ENCODE assay signal across 1 cellular context in the genomic region with DNA sequence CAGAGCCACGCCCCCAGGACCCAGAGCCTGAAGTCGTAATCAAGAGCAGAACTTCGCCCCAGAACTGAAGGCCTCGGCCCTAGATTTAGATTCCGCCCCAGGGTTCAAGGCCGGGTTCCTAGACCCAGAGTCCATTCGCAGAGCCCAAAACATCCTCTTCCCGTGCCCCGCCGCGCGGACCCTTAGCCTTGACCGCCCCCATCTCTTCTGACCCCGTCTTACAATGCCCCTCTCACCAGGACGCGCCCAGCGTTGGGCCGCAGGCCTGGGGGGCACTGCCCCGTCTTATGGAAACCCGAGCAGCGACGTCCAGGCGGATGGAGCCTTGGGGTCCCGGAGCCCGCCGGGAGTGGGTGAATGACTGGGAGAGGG.
A peak's percentile ranks its signal among the peaks of the same experiment; 100 is the strongest.
TF ChIP-seq lines count a peak whose summit lies in the region.

No MANE protein-coding gene starts in this region.

TF ChIP-seq in HepG2, 621 proteins besides CTCF, POLR2A, EP300 and RAD21 (continued from another document and continues in another):
- TF ChIP-seq RORA (CRISPR knock-in tag; IDR thresholded peaks at IDR 0.05), result no peak
- TF ChIP-seq, protein P1, sequence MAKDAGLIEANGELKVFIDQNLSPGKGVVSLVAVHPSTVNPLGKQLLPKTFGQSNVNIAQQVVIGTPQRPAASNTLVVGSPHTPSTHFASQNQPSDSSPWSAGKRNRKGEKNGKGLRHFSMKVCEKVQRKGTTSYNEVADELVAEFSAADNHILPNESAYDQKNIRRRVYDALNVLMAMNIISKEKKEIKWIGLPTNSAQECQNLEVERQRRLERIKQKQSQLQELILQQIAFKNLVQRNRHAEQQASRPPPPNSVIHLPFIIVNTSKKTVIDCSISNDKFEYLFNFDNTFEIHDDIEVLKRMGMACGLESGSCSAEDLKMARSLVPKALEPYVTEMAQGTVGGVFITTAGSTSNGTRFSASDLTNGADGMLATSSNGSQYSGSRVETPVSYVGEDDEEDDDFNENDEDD (CRISPR knock-in tag; IDR thresholded peaks at IDR 0.05; ENCODE audit: borderline replicate concordance), result no peak
- TF ChIP-seq, protein P2, sequence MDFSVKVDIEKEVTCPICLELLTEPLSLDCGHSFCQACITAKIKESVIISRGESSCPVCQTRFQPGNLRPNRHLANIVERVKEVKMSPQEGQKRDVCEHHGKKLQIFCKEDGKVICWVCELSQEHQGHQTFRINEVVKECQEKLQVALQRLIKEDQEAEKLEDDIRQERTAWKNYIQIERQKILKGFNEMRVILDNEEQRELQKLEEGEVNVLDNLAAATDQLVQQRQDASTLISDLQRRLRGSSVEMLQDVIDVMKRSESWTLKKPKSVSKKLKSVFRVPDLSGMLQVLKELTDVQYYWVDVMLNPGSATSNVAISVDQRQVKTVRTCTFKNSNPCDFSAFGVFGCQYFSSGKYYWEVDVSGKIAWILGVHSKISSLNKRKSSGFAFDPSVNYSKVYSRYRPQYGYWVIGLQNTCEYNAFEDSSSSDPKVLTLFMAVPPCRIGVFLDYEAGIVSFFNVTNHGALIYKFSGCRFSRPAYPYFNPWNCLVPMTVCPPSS (IDR thresholded peaks at IDR 0.05), result no peak
- TF ChIP-seq, protein P3, sequence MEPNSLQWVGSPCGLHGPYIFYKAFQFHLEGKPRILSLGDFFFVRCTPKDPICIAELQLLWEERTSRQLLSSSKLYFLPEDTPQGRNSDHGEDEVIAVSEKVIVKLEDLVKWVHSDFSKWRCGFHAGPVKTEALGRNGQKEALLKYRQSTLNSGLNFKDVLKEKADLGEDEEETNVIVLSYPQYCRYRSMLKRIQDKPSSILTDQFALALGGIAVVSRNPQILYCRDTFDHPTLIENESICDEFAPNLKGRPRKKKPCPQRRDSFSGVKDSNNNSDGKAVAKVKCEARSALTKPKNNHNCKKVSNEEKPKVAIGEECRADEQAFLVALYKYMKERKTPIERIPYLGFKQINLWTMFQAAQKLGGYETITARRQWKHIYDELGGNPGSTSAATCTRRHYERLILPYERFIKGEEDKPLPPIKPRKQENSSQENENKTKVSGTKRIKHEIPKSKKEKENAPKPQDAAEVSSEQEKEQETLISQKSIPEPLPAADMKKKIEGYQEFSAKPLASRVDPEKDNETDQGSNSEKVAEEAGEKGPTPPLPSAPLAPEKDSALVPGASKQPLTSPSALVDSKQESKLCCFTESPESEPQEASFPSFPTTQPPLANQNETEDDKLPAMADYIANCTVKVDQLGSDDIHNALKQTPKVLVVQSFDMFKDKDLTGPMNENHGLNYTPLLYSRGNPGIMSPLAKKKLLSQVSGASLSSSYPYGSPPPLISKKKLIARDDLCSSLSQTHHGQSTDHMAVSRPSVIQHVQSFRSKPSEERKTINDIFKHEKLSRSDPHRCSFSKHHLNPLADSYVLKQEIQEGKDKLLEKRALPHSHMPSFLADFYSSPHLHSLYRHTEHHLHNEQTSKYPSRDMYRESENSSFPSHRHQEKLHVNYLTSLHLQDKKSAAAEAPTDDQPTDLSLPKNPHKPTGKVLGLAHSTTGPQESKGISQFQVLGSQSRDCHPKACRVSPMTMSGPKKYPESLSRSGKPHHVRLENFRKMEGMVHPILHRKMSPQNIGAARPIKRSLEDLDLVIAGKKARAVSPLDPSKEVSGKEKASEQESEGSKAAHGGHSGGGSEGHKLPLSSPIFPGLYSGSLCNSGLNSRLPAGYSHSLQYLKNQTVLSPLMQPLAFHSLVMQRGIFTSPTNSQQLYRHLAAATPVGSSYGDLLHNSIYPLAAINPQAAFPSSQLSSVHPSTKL (CRISPR knock-in tag; IDR thresholded peaks at IDR 0.05), result no peak
- TF ChIP-seq SAFB2 (CRISPR knock-in tag; IDR thresholded peaks at IDR 0.05; ENCODE audit: borderline replicate concordance, low read depth), result 0 out of 2 replicates have a peak, but pooled peaks have one; percentile 3
- peak; percentile 50; the same call in 1 of the 2 replicates for TF ChIP-seq ZBTB38 (CRISPR knock-in tag; IDR thresholded peaks at IDR 0.05)
- no peak for TF ChIP-seq NCOA5 (CRISPR knock-in tag; IDR thresholded peaks at IDR 0.05)
- TF ChIP-seq, protein P4, sequence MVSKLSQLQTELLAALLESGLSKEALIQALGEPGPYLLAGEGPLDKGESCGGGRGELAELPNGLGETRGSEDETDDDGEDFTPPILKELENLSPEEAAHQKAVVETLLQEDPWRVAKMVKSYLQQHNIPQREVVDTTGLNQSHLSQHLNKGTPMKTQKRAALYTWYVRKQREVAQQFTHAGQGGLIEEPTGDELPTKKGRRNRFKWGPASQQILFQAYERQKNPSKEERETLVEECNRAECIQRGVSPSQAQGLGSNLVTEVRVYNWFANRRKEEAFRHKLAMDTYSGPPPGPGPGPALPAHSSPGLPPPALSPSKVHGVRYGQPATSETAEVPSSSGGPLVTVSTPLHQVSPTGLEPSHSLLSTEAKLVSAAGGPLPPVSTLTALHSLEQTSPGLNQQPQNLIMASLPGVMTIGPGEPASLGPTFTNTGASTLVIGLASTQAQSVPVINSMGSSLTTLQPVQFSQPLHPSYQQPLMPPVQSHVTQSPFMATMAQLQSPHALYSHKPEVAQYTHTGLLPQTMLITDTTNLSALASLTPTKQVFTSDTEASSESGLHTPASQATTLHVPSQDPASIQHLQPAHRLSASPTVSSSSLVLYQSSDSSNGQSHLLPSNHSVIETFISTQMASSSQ (IDR thresholded peaks at IDR 0.05; ENCODE audit: low read depth), result no peak
- TF ChIP-seq, protein P4 (CRISPR knock-in tag; IDR thresholded peaks at IDR 0.05; ENCODE audit: borderline replicate concordance), result no peak
- TF ChIP-seq, protein P5, sequence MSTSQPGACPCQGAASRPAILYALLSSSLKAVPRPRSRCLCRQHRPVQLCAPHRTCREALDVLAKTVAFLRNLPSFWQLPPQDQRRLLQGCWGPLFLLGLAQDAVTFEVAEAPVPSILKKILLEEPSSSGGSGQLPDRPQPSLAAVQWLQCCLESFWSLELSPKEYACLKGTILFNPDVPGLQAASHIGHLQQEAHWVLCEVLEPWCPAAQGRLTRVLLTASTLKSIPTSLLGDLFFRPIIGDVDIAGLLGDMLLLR (CRISPR knock-in tag; IDR thresholded peaks at IDR 0.05), result no peak
- no peak for TF ChIP-seq RAD51 (IDR thresholded peaks at IDR 0.05; ENCODE audit: borderline replicate concordance)
- TF ChIP-seq ZNF160 (CRISPR knock-in tag; IDR thresholded peaks at IDR 0.05), result peak; percentile 34; the same call in 1 of the 2 replicates
- peak; percentile 85 for TF ChIP-seq HNF4A (CRISPR knock-in tag; IDR thresholded peaks at IDR 0.05)
- TF ChIP-seq, protein P6, sequence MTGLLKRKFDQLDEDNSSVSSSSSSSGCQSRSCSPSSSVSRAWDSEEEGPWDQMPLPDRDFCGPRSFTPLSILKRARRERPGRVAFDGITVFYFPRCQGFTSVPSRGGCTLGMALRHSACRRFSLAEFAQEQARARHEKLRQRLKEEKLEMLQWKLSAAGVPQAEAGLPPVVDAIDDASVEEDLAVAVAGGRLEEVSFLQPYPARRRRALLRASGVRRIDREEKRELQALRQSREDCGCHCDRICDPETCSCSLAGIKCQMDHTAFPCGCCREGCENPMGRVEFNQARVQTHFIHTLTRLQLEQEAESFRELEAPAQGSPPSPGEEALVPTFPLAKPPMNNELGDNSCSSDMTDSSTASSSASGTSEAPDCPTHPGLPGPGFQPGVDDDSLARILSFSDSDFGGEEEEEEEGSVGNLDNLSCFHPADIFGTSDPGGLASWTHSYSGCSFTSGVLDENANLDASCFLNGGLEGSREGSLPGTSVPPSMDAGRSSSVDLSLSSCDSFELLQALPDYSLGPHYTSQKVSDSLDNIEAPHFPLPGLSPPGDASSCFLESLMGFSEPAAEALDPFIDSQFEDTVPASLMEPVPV (CRISPR knock-in tag; IDR thresholded peaks at IDR 0.05), result no peak
- TF ChIP-seq, protein P7, sequence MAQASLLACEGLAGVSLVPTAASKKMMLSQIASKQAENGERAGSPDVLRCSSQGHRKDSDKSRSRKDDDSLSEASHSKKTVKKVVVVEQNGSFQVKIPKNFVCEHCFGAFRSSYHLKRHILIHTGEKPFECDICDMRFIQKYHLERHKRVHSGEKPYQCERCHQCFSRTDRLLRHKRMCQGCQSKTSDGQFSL (CRISPR knock-in tag; IDR thresholded peaks at IDR 0.05), result no peak
- TF ChIP-seq, protein P8, sequence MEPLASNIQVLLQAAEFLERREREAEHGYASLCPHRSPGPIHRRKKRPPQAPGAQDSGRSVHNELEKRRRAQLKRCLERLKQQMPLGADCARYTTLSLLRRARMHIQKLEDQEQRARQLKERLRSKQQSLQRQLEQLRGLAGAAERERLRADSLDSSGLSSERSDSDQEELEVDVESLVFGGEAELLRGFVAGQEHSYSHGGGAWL (CRISPR knock-in tag; IDR thresholded peaks at IDR 0.05), result no peak
- no peak for TF ChIP-seq PAX8 (CRISPR knock-in tag; IDR thresholded peaks at IDR 0.05; ENCODE audit: borderline replicate concordance)
- TF ChIP-seq RFX1 (IDR thresholded peaks at IDR 0.05), result no peak
- no peak for TF ChIP-seq ZZZ3 (CRISPR knock-in tag; IDR thresholded peaks at IDR 0.05; ENCODE audit: borderline replicate concordance)
- TF ChIP-seq KMT2A (CRISPR knock-in tag; IDR thresholded peaks at IDR 0.05), result no peak
- 0 out of 2 replicates have a peak, but pooled peaks have one; percentile 34 for TF ChIP-seq ESRRA (CRISPR knock-in tag; IDR thresholded peaks at IDR 0.05; ENCODE audit: low read depth)
- no peak for TF ChIP-seq IKZF4 (CRISPR knock-in tag; IDR thresholded peaks at IDR 0.05; ENCODE audit: borderline replicate concordance, low read depth, not compliant biosample characterization)
- TF ChIP-seq RFX3 (CRISPR knock-in tag; IDR thresholded peaks at IDR 0.05), result no peak
- TF ChIP-seq ZNF350 (CRISPR knock-in tag; IDR thresholded peaks at IDR 0.05; ENCODE audit: borderline replicate concordance, low read depth), result no peak
- no peak for TF ChIP-seq CEBPB (IDR thresholded peaks at IDR 0.05; ENCODE audit: borderline replicate concordance, low read depth, low read length)
- no peak for TF ChIP-seq ZC3H13 (CRISPR knock-in tag; IDR thresholded peaks at IDR 0.05)
- TF ChIP-seq YEATS4 (CRISPR knock-in tag; IDR thresholded peaks at IDR 0.05; ENCODE audit: borderline replicate concordance), result peak; percentile 48; the same call in 1 of the 2 replicates
- no peak for TF ChIP-seq ZNF552 (CRISPR knock-in tag; IDR thresholded peaks at IDR 0.05; ENCODE audit: borderline replicate concordance)
- TF ChIP-seq, protein P9, sequence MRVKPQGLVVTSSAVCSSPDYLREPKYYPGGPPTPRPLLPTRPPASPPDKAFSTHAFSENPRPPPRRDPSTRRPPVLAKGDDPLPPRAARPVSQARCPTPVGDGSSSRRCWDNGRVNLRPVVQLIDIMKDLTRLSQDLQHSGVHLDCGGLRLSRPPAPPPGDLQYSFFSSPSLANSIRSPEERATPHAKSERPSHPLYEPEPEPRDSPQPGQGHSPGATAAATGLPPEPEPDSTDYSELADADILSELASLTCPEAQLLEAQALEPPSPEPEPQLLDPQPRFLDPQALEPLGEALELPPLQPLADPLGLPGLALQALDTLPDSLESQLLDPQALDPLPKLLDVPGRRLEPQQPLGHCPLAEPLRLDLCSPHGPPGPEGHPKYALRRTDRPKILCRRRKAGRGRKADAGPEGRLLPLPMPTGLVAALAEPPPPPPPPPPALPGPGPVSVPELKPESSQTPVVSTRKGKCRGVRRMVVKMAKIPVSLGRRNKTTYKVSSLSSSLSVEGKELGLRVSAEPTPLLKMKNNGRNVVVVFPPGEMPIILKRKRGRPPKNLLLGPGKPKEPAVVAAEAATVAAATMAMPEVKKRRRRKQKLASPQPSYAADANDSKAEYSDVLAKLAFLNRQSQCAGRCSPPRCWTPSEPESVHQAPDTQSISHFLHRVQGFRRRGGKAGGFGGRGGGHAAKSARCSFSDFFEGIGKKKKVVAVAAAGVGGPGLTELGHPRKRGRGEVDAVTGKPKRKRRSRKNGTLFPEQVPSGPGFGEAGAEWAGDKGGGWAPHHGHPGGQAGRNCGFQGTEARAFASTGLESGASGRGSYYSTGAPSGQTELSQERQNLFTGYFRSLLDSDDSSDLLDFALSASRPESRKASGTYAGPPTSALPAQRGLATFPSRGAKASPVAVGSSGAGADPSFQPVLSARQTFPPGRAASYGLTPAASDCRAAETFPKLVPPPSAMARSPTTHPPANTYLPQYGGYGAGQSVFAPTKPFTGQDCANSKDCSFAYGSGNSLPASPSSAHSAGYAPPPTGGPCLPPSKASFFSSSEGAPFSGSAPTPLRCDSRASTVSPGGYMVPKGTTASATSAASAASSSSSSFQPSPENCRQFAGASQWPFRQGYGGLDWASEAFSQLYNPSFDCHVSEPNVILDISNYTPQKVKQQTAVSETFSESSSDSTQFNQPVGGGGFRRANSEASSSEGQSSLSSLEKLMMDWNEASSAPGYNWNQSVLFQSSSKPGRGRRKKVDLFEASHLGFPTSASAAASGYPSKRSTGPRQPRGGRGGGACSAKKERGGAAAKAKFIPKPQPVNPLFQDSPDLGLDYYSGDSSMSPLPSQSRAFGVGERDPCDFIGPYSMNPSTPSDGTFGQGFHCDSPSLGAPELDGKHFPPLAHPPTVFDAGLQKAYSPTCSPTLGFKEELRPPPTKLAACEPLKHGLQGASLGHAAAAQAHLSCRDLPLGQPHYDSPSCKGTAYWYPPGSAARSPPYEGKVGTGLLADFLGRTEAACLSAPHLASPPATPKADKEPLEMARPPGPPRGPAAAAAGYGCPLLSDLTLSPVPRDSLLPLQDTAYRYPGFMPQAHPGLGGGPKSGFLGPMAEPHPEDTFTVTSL (CRISPR knock-in tag; IDR thresholded peaks at IDR 0.05; ENCODE audit: borderline replicate concordance), result no peak
- TF ChIP-seq ZFP1 (CRISPR knock-in tag; IDR thresholded peaks at IDR 0.05), result no peak
- TF ChIP-seq TBX2 (CRISPR knock-in tag; IDR thresholded peaks at IDR 0.05; ENCODE audit: borderline replicate concordance), result no peak; the same call in 1 of the 2 replicates
- TF ChIP-seq, protein P10, sequence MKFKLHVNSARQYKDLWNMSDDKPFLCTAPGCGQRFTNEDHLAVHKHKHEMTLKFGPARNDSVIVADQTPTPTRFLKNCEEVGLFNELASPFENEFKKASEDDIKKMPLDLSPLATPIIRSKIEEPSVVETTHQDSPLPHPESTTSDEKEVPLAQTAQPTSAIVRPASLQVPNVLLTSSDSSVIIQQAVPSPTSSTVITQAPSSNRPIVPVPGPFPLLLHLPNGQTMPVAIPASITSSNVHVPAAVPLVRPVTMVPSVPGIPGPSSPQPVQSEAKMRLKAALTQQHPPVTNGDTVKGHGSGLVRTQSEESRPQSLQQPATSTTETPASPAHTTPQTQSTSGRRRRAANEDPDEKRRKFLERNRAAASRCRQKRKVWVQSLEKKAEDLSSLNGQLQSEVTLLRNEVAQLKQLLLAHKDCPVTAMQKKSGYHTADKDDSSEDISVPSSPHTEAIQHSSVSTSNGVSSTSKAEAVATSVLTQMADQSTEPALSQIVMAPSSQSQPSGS (CRISPR knock-in tag; IDR thresholded peaks at IDR 0.05), result no peak
- TF ChIP-seq ZNF546 (CRISPR knock-in tag; conservative IDR thresholded peaks at IDR 0.05), result no peak
- TF ChIP-seq SMARCC2 (IDR thresholded peaks at IDR 0.05), result no peak
- no peak for TF ChIP-seq NONO (IDR thresholded peaks at IDR 0.05)
- no peak for TF ChIP-seq NONO (CRISPR knock-in tag; conservative IDR thresholded peaks at IDR 0.05)
- no peak for TF ChIP-seq ZNF329 (CRISPR knock-in tag; IDR thresholded peaks at IDR 0.05; ENCODE audit: low read depth)
- TF ChIP-seq ZNF335 (CRISPR knock-in tag; IDR thresholded peaks at IDR 0.05), result no peak
- no peak for TF ChIP-seq ZNF326 (CRISPR knock-in tag; IDR thresholded peaks at IDR 0.05; ENCODE audit: borderline replicate concordance)
